11 cellular contexts compared by ENCODE assay signal in genomic region chr2:219645631-219646527, GRCh38. TPM values are rescaled to one million over a fixed set of nuclear protein-coding genes. Genes with fewer than 3 reads are reported as not detected.
A peak's percentile ranks its signal among the peaks of the same experiment; 100 is the strongest.
DNase-seq lines count a peak whose midpoint lies in the region; ATAC-seq, FAIRE-seq and TF ChIP-seq lines count a peak whose summit lies in the region.
"Had no signal": no experiment of that assay in that cellular context is flagged by ENCODE, and none has a peak within 500 bp of the region (broad histone marks: within the 10 kb centered on the region; RNA-seq: fewer than 3 reads in every experiment).

No MANE protein-coding gene starts in this region.

- in situ Hi-C loops in ACHN (cut with HindIII; ENCODE audit: low pct_ligation_motif_present, low pct_unique_long_range_greater_than_20kb, low sequenced_read_pairs), result no loop called here
- in situ Hi-C loops in G401 (cut with HindIII; ENCODE audit: low sequenced_read_pairs), result no loop called here

- DNase-seq in ACHN (peak; percentile 75), LoVo (ENCODE audit: low spot score) (peak; percentile 39), H1 (ENCODE audit: low read depth in 1 of 2, low spot score in 2 of 2) (peak in 1 of 2 experiments; percentile 46), mesendoderm (peak; percentile 85), NCI-H2171 (lab: John Stamatoyannopoulos, UW) (no peak), G401 (ENCODE audit: low spot score) (no peak)
- DNase-seq in activated CD8-positive, alpha-beta T cell treated with anti-CD3 and anti-CD28 coated beads, Interleukin-2, amount 10 ng/mL, durations not matched to agents 7 days and 5 days, result no peak
- DNase-seq: NCI-H345 had no signal

- H3K4me3 Mint-ChIP-seq in activated CD8-positive, alpha-beta T cell treated with anti-CD3 and anti-CD28 coated beads, Interleukin-2, amount 10 ng/mL, durations not matched to agents 7 days and 5 days, result no peak overlapping the region
- H3K4me3 Mint-ChIP-seq: CD8-positive, alpha-beta T cell; WTC11 had no signal

- 0 out of 2 replicates have a peak overlapping the region, but pooled peaks have one; percentile 1 for H2BK5ac ChIP-seq in H1 (ENCODE audit: low read depth, low read length)
- H2BK5ac ChIP-seq in mesendoderm (ENCODE audit: low read length), result no peak overlapping the region

- no peak overlapping the region for H3K56ac ChIP-seq in H1 (replicated peaks; ENCODE audit: insufficient read length, low read depth, low read length)
- peak overlapping the region; percentile 49 for H3K56ac ChIP-seq in mesendoderm (ENCODE audit: low read length)

- H3K23ac ChIP-seq in H1 (ENCODE audit: insufficient read length) (no peak overlapping the region), mesendoderm (ENCODE audit: low read length) (peak overlapping the region; percentile 76)

- no peaks in the 10 kb centered on the region for H3K79me2 ChIP-seq in H1 (ENCODE audit: control insufficient read depth in 1 of 2, insufficient read depth in 2 of 2, low read length in 2 of 2)
- H3K79me2 ChIP-seq in mesendoderm (ENCODE audit: control insufficient read depth, insufficient read depth, low read length), result no peaks in the 10 kb centered on the region

- H3K4me1 ChIP-seq in H1 (replicated peaks in 1 of 4; ENCODE audit: control insufficient read depth in 3 of 4, insufficient read depth in 4 of 4, low read length in 3 of 4) (peaks cover 0 to 6% (median 2%) of the 10 kb centered on the region in 4 experiments; a peak in 5 of 7 replicates), mesendoderm (ENCODE audit: control insufficient read depth, low read depth, low read length) (peaks cover 7% of the 10 kb centered on the region)

- no peaks in the 10 kb centered on the region for H3K23me2 ChIP-seq in H1 (ENCODE audit: low read depth, low read length)

- no peak overlapping the region for H4K5ac ChIP-seq in H1 (ENCODE audit: insufficient read length, low read depth, low read length)
- H4K5ac ChIP-seq in mesendoderm (ENCODE audit: low read length), result no peak overlapping the region

- H2BK20ac ChIP-seq in H1 (ENCODE audit: low read length), result 0 out of 2 replicates have a peak overlapping the region, but pooled peaks have one; percentile 49

- H3K27ac ChIP-seq in H1 (ENCODE audit: low read depth, low read length), result no peak overlapping the region
- H3K27ac ChIP-seq in mesendoderm (ENCODE audit: low read depth, low read length), result no peak overlapping the region

- no peaks in the 10 kb centered on the region for H3K9me3 ChIP-seq in H1 (ENCODE audit: insufficient read depth in 2 of 2, low read depth in 1 of 2, low read length in 1 of 2)

- no peak overlapping the region for H2AK5ac ChIP-seq in H1 (ENCODE audit: low read depth, low read length)
- peak overlapping the region; percentile 63 for H2AK5ac ChIP-seq in mesendoderm (ENCODE audit: low read length)

- H3K27me3 Mint-ChIP-seq in activated CD8-positive, alpha-beta T cell treated with anti-CD3 and anti-CD28 coated beads, Interleukin-2, amount 10 ng/mL, durations not matched to agents 7 days and 5 days (ENCODE audit: low read depth), result peaks cover 15% of the 10 kb centered on the region

- no peaks in the 10 kb centered on the region for H3K9me3 Mint-ChIP-seq in activated CD8-positive, alpha-beta T cell treated with anti-CD3 and anti-CD28 coated beads, Interleukin-2, amount 10 ng/mL, durations not matched to agents 7 days and 5 days (ENCODE audit: insufficient read depth)
- H3K9me3 Mint-ChIP-seq: CD8-positive, alpha-beta T cell; WTC11 had no signal

- TF ChIP-seq RAD21 in H1 (IDR thresholded peaks at IDR 0.05 in 1 of 2, conservative IDR thresholded peaks at IDR 0.05 in 1 of 2; ENCODE audit: low read depth in 2 of 2, low read length in 2 of 2), result peak in 1 of 2 experiments; percentile 19; a peak in 1 of 4 replicates

- no peak overlapping the region for H3K27ac Mint-ChIP-seq in activated CD8-positive, alpha-beta T cell treated with anti-CD3 and anti-CD28 coated beads, Interleukin-2, amount 10 ng/mL, durations not matched to agents 7 days and 5 days
- H3K27ac Mint-ChIP-seq: CD8-positive, alpha-beta T cell; WTC11 had no signal

- no peak overlapping the region; the same call in 1 of the 2 replicates for H4K8ac ChIP-seq in H1 (ENCODE audit: extremely low read depth, insufficient read depth, low read length)
- no peak overlapping the region for H4K8ac ChIP-seq in mesendoderm (ENCODE audit: low read depth, low read length)

- no peak overlapping the region for H2AFZ ChIP-seq in H1 (ENCODE audit: low read length)

- H3K79me1 ChIP-seq in H1 (ENCODE audit: low read depth, low read length) (no peaks in the 10 kb centered on the region), mesendoderm (ENCODE audit: low read length) (no peaks in the 10 kb centered on the region)

- H3K4me1 Mint-ChIP-seq in activated CD8-positive, alpha-beta T cell treated with anti-CD3 and anti-CD28 coated beads, Interleukin-2, amount 10 ng/mL, durations not matched to agents 7 days and 5 days (ENCODE audit: low read depth), result peaks cover 11% of the 10 kb centered on the region

- H3K9ac ChIP-seq in H1 (replicated peaks in 1 of 4; ENCODE audit: extremely low read depth in 1 of 4, low read depth in 3 of 4, low read length in 3 of 4), result no peak overlapping the region
- no peak overlapping the region for H3K9ac ChIP-seq in mesendoderm (ENCODE audit: low read length)

- no peak overlapping the region for H3K18ac ChIP-seq in H1 (ENCODE audit: extremely low read depth, low read length)
- no peak overlapping the region for H3K18ac ChIP-seq in mesendoderm (ENCODE audit: low read length)

- no peaks in the 10 kb centered on the region for H3K36me3 Mint-ChIP-seq in activated CD8-positive, alpha-beta T cell treated with anti-CD3 and anti-CD28 coated beads, Interleukin-2, amount 10 ng/mL, durations not matched to agents 7 days and 5 days (ENCODE audit: low read depth)
- H3K36me3 Mint-ChIP-seq: CD8-positive, alpha-beta T cell; WTC11 had no signal

- H2BK120ac ChIP-seq in H1 (replicated peaks; ENCODE audit: low read depth, low read length), result no peak overlapping the region
- H2BK120ac ChIP-seq in mesendoderm (ENCODE audit: low read depth, low read length), result no peak overlapping the region

- 87% methylated on average over 12 of the region's 12 CpGs; no CpG with 5 or more reads in 1 of the 2 experiments for WGBS in H1 (ENCODE audit: extremely low coverage in 1 of 2, insufficient coverage in 1 of 2, insufficient read length in 1 of 2, insufficient replicate concordance in 2 of 2, low coverage in 1 of 2, low lambda C conversion rate in 2 of 2, missing lambda C conversion rate in 1 of 2), 2 experiments
- WGBS in mesendoderm (ENCODE audit: extremely low coverage, insufficient coverage, low lambda C conversion rate), result no CpG with 5 or more reads among the region's 12 CpGs

- H4K20me1 ChIP-seq in H1 (replicated peaks in 1 of 2; ENCODE audit: control insufficient read depth in 1 of 2, insufficient read depth in 2 of 2, low read length in 2 of 2), result no peaks in the 10 kb centered on the region

- no peak overlapping the region for H3K14ac ChIP-seq in H1 (ENCODE audit: insufficient read length)

- ATAC-seq in HG03039 (IDR thresholded peaks at IDR 0.05; ENCODE audit: unreplicated experiment), result no peak
- no peak for ATAC-seq in activated CD8-positive, alpha-beta T cell treated with anti-CD3 and anti-CD28 coated beads, Interleukin-2, amount 10 ng/mL, durations not matched to agents 7 days and 5 days
- ATAC-seq: CD8-positive, alpha-beta T cell; WTC11 had no signal

- 0 out of 2 replicates have a peak overlapping the region, but pooled peaks have one; percentile 5 for H2BK15ac ChIP-seq in H1 (ENCODE audit: low read length)
- H2BK15ac ChIP-seq in mesendoderm (replicated peaks; ENCODE audit: low read depth), result no peak overlapping the region

- no peak for FAIRE-seq in H1 (lab: Jason Lieb, UNC)

- H3K4me3 ChIP-seq in H1 (ENCODE audit: extremely low read depth in 1 of 4, insufficient read depth in 2 of 4, low read depth in 3 of 4, low read length in 4 of 4), result no peak overlapping the region
- H3K4me3 ChIP-seq in mesendoderm (ENCODE audit: low read length), result no peak overlapping the region

- H3K4ac ChIP-seq in H1 (replicated peaks; ENCODE audit: insufficient read length, low read depth, low read length) (no peak overlapping the region), mesendoderm (ENCODE audit: low read depth, low read length) (no peak overlapping the region)

- CTCF ChIA-PET in H1 (lab: Charles Lee; ENCODE audit: partially characterized antibody), result interaction anchor here (0.9 to 22.0 kb wide), 18 partner anchors 10 to 253 kb away, joined by 3 to 356 read pairs (median 4); partner anchors contain the start of genes CHPF and TMEM198
- CTCF ChIA-PET in activated CD8-positive, alpha-beta T cell treated with anti-CD3 and anti-CD28 coated beads, Interleukin-2, amount 10 ng/mL, durations not matched to agents 7 days and 5 days (lab: Charles Lee), result interaction anchor here (0.9 to 6.9 kb wide), 2 partner anchors 44 to 105 kb away, joined by 3 to 59 read pairs; no protein-coding TSS in a partner anchor

- peak in 1 of 3 experiments; percentile 8; a peak in 1 of 4 replicates for TF ChIP-seq CTCF in H1 (IDR thresholded peaks at IDR 0.05; ENCODE audit: control extremely low read depth in 1 of 3, insufficient read depth in 1 of 3, low read depth in 1 of 3, low read length in 3 of 3)

- H2BK12ac ChIP-seq in H1 (ENCODE audit: low read depth, low read length), result 0 out of 2 replicates have a peak overlapping the region, but pooled peaks have one; percentile 1

- TF ChIP-seq POLR2A in H1 (IDR thresholded peaks at IDR 0.05; ENCODE audit: control extremely low read depth in 1 of 2, low read depth in 2 of 2, low read length in 2 of 2), result no peak

- POLR2A ChIA-PET in H1 (lab: Charles Lee; ENCODE audit: partially characterized antibody), result interaction anchor here (0.8 to 2.0 kb wide), 11 partner anchors 11 to 83 kb away, joined by 3 to 12 read pairs (median 3); no protein-coding TSS in a partner anchor
- POLR2A ChIA-PET in activated CD8-positive, alpha-beta T cell treated with anti-CD3 and anti-CD28 coated beads, Interleukin-2, amount 10 ng/mL, durations not matched to agents 7 days and 5 days (lab: Charles Lee), result interaction anchor here (0.6 kb wide), 1 partner anchor 340 kb away, joined by 3 read pairs; no protein-coding TSS in a partner anchor

- H3K4me2 ChIP-seq in H1 (ENCODE audit: insufficient read depth in 1 of 2, low read depth in 2 of 2, low read length in 2 of 2) (0 out of 4 replicates have a peak overlapping the region, but pooled peaks of 1 of the 2 experiments have one; percentile 29), mesendoderm (ENCODE audit: low read length) (no peak overlapping the region)

- no peak overlapping the region for H4K91ac ChIP-seq in H1 (replicated peaks; ENCODE audit: insufficient read length, low read length)

- no peak for TF ChIP-seq EP300 in H1 (IDR thresholded peaks at IDR 0.05; ENCODE audit: borderline replicate concordance in 1 of 2, low read depth in 2 of 2, low read length in 2 of 2)

- no peaks in the 10 kb centered on the region for H3K36me3 ChIP-seq in H1 (ENCODE audit: control insufficient read depth in 2 of 4, insufficient read depth in 4 of 4, low read length in 3 of 4)
- no peaks in the 10 kb centered on the region for H3K36me3 ChIP-seq in mesendoderm (ENCODE audit: control insufficient read depth, insufficient read depth, low read length)

- H3K27me3 ChIP-seq in H1 (replicated peaks in 1 of 4; ENCODE audit: control insufficient read depth in 3 of 4, extremely low read depth in 1 of 4, insufficient read depth in 3 of 4, low read length in 3 of 4), result peaks cover 0 to 6% (median 3%) of the 10 kb centered on the region in 4 experiments; a peak in 5 of 7 replicates
- H3K27me3 ChIP-seq in mesendoderm (ENCODE audit: insufficient read depth, low read length, poor library complexity), result no peaks in the 10 kb centered on the region

RNA-seq across cellular contexts. Expression of gene SLC4A3, which starts 18.4 kb away (rescaled TPM):
- total RNA-seq in H1 (2021; fragmentation: NEBNext Ultra II Directional; extraction: Animal tissue kit (Norgen Biotek cat#: 25700)), result 6.5 and 7.4 TPM in 2 replicates
- 4.8 and 8.2 TPM in 2 replicates for polyA plus RNA-seq in H1 (2011; rRNA removed)
- polyA plus RNA-seq in H1 (2011; cell fraction: cytosol; rRNA removed), result 5.4 TPM
- 37.1 TPM for polyA plus RNA-seq in H1 (2011; cell fraction: nucleus; rRNA removed)
- 5.8 to 8.2 TPM (median 6.5 TPM) in 4 replicates for polyA plus RNA-seq in H1 (2012, experiment 1 of 2)
- 4.7 TPM for polyA plus RNA-seq in H1 (2012, experiment 2 of 2)
- polyA plus RNA-seq in H1 (2013, experiment 1 of 2), result 4.7 TPM
- polyA plus RNA-seq in H1 (2013, experiment 2 of 2), result 4.8 TPM
- polyA minus RNA-seq in H1 (2011; rRNA and poly(A)+ RNA removed), result 2.8 and 5.1 TPM in 2 replicates
- polyA minus RNA-seq in H1 (2011; cell fraction: cytosol; rRNA and poly(A)+ RNA removed), result 4.6 TPM
- 9.8 TPM for polyA minus RNA-seq in H1 (2011; cell fraction: nucleus; rRNA and poly(A)+ RNA removed)
- polyA plus RNA-seq in mesendoderm (2013, experiment 1 of 2), result 3.0 TPM
- polyA plus RNA-seq in mesendoderm (2013, experiment 2 of 2), result 2.8 TPM
- 4.1 and 5.0 TPM in 2 replicates for total RNA-seq in G401 (2014; rRNA removed; shearing (Covaris generic))
- not detected for total RNA-seq in activated CD8-positive, alpha-beta T cell treated with anti-CD3 and anti-CD28 coated beads, Interleukin-2, amount 10 ng/mL, durations not matched to agents 7 days and 5 days
- total RNA-seq: CD8-positive, alpha-beta T cell had no signal

RNA-seq across cellular contexts. Expression of gene STK11IP, which starts 48.2 kb away (rescaled TPM):
- 24.1 and 29.6 TPM in 2 replicates for total RNA-seq in H1 (2021; fragmentation: NEBNext Ultra II Directional; extraction: Animal tissue kit (Norgen Biotek cat#: 25700))
- polyA plus RNA-seq in H1 (2011; rRNA removed), result 18.5 and 26.5 TPM in 2 replicates
- 15.8 TPM for polyA plus RNA-seq in H1 (2011; cell fraction: cytosol; rRNA removed)
- 164 TPM for polyA plus RNA-seq in H1 (2011; cell fraction: nucleus; rRNA removed)
- polyA plus RNA-seq in H1 (2012, experiment 1 of 2), result 17.0 to 28.8 TPM (median 24.2 TPM) in 4 replicates
- polyA plus RNA-seq in H1 (2012, experiment 2 of 2), result 20.6 TPM
- polyA plus RNA-seq in H1 (2013, experiment 1 of 2), result 15.3 TPM
- polyA plus RNA-seq in H1 (2013, experiment 2 of 2), result 13.6 TPM
- polyA minus RNA-seq in H1 (2011; rRNA and poly(A)+ RNA removed), result 24.4 and 24.9 TPM in 2 replicates
- 20.9 TPM for polyA minus RNA-seq in H1 (2011; cell fraction: cytosol; rRNA and poly(A)+ RNA removed)
- polyA minus RNA-seq in H1 (2011; cell fraction: nucleus; rRNA and poly(A)+ RNA removed), result 35.4 TPM
- 14.4 TPM for polyA plus RNA-seq in mesendoderm (2013, experiment 1 of 2)
- 12.7 TPM for polyA plus RNA-seq in mesendoderm (2013, experiment 2 of 2)
- total RNA-seq in G401 (2014; rRNA removed; shearing (Covaris generic)), result 22.8 and 35.2 TPM in 2 replicates
- total RNA-seq in activated CD8-positive, alpha-beta T cell treated with anti-CD3 and anti-CD28 coated beads, Interleukin-2, amount 10 ng/mL, durations not matched to agents 7 days and 5 days, result 10 to 100 TPM; 30.0 to 33.1 TPM

Comparison
In these comparisons a context has a peak if more than half of its experiments do, and no peak if none do; other contexts are left out.
1. DNase-seq: peak in ACHN (single experiment), LoVo (single experiment) and mesendoderm (single experiment); none in NCI-H2171 (single experiment), G401 (single experiment) and activated CD8-positive, alpha-beta T cell treated with anti-CD3 and anti-CD28 coated beads, Interleukin-2, amount 10 ng/mL, durations not matched to agents 7 days and 5 days (single experiment).